Comparison of ENCODE assay signal across 9 cellular contexts in the genomic region with DNA sequence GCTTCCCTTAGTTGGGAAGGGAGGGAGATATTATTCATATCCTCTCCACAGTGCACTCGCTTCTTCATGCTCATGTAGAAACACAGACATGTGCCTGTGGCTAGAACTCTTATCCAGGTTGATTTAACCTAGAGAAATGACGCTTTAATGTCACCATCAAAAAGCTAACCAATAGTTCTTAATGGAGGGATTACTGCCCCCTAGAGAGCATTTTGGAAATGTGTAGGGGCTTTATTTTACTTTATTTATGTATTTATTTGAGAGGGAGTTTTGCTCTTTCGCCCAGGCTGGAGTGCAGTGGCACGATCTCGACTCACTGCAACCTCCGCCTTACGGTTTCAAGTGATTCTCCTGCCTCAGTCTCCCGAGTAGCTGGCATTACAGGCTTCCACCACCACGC.
DNase-seq lines count a peak whose midpoint lies in the region; ATAC-seq and TF ChIP-seq lines count a peak whose summit lies in the region.
"Had no signal": no experiment of that assay in that cellular context is flagged by ENCODE, and none has a peak within 500 bp of the region (broad histone marks: within the 10 kb centered on the region; RNA-seq: fewer than 3 reads in every experiment).

No MANE protein-coding gene starts in this region.

- H3K9me3 ChIP-seq in adipocyte (ENCODE audit: control insufficient read depth, low read length), result no peaks in the 10 kb centered on the region
- no peaks in the 10 kb centered on the region for H3K9me3 ChIP-seq in left lung
- H3K9me3 ChIP-seq in T-helper 17 cell (ENCODE audit: control insufficient read depth, low read length, poor library complexity, severe bottlenecking), result no peaks in the 10 kb centered on the region

- H3K27me3 ChIP-seq in adipocyte (replicated peaks; ENCODE audit: control insufficient read depth, insufficient read depth, low read length) (no peaks in the 10 kb centered on the region), left lung (no peaks in the 10 kb centered on the region)

- DNase-seq in DMS 273 (lab: John Stamatoyannopoulos, UW; ENCODE audit: unreplicated experiment), result peak; percentile 78
- DNase-seq in Jurkat, Clone E6-1 (ENCODE audit: low read depth, low spot score), result peak; percentile 56
- DNase-seq in adipocyte (ENCODE audit: low read depth), result peak; percentile 44
- DNase-seq in left lung, result no peak
- no peak for DNase-seq in NCI-H2196 treated with DMSO at 0.1 percent for 48 hours (lab: John Stamatoyannopoulos, UW; ENCODE audit: unreplicated experiment)
- no peak for DNase-seq in CD14-positive monocyte (ENCODE audit: low spot score)
- no peak for DNase-seq in T-helper 17 cell
- DNase-seq: activated CD4-positive, alpha-beta memory T cell treated with anti-CD3 and anti-CD28 coated beads for 36 hours had no signal

- intact Hi-C loops in left lung (cut with DNase I), result no loop called here
- intact Hi-C loops in CD14-positive monocyte (cut with micrococcal nuclease), result no loop called here

- no peak overlapping the region for H3K4me3 Mint-ChIP-seq in CD14-positive monocyte
- H3K4me3 Mint-ChIP-seq in T-helper 17 cell, result no peak overlapping the region
- H3K4me3 Mint-ChIP-seq: activated CD4-positive, alpha-beta memory T cell treated with anti-CD3 and anti-CD28 coated beads for 36 hours had no signal

- no peak overlapping the region for H3K4me3 ChIP-seq in Jurkat, Clone E6-1 (ENCODE audit: low read length)
- H3K4me3 ChIP-seq in adipocyte (ENCODE audit: low read length) (no peak overlapping the region), left lung (no peak overlapping the region)

- no peak overlapping the region for H3K27ac Mint-ChIP-seq in CD14-positive monocyte
- H3K27ac Mint-ChIP-seq in T-helper 17 cell, result no peak overlapping the region
- H3K27ac Mint-ChIP-seq: activated CD4-positive, alpha-beta memory T cell treated with anti-CD3 and anti-CD28 coated beads for 36 hours had no signal

- ATAC-seq in left lung (peak; percentile 21), GM21526 (IDR thresholded peaks at IDR 0.05; ENCODE audit: low FRiP score, unreplicated experiment) (no peak), T-helper 17 cell (no peak)

- peaks cover 0 to 3% (median 0%) of the 10 kb centered on the region in 7 donors for H3K9me3 Mint-ChIP-seq in CD14-positive monocyte
- H3K9me3 Mint-ChIP-seq: activated CD4-positive, alpha-beta memory T cell treated with anti-CD3 and anti-CD28 coated beads for 36 hours had no signal

- no peaks in the 10 kb centered on the region for H3K36me3 ChIP-seq in adipocyte (ENCODE audit: control insufficient read depth, insufficient read depth, low read length, severe bottlenecking)
- no peaks in the 10 kb centered on the region for H3K36me3 ChIP-seq in left lung

- no peaks in the 10 kb centered on the region for H3K36me3 Mint-ChIP-seq in CD14-positive monocyte
- H3K36me3 Mint-ChIP-seq in T-helper 17 cell (ENCODE audit: low read depth), result no peaks in the 10 kb centered on the region
- H3K36me3 Mint-ChIP-seq: activated CD4-positive, alpha-beta memory T cell treated with anti-CD3 and anti-CD28 coated beads for 36 hours had no signal

- no peak overlapping the region for H3K9ac ChIP-seq in adipocyte (ENCODE audit: low read length)

- H3K27ac ChIP-seq in left lung, result no peak overlapping the region

- TF ChIP-seq CTCF in left lung (IDR thresholded peaks at IDR 0.05), result peak in 1 of 2 donors; percentile 24
- no peak for TF ChIP-seq CTCF in CD14-positive monocyte (IDR thresholded peaks at IDR 0.05)

- H3K4me1 ChIP-seq in adipocyte (ENCODE audit: control insufficient read depth, insufficient read depth, low read length) (no peaks in the 10 kb centered on the region), left lung (no peaks in the 10 kb centered on the region)

- H3K27me3 Mint-ChIP-seq in CD14-positive monocyte (ENCODE audit: low read depth in 3 of 3), result peaks cover 0 to 8% (median 8%) of the 10 kb centered on the region in 3 donors
- H3K27me3 Mint-ChIP-seq in T-helper 17 cell, result peaks cover 51% of the 10 kb centered on the region

- H3K4me1 Mint-ChIP-seq in CD14-positive monocyte (peaks cover 47% of the 10 kb centered on the region), T-helper 17 cell (peaks cover 6% of the 10 kb centered on the region)

Comparison
In these comparisons a context has a peak if more than half of its experiments do, and no peak if none do; other contexts are left out.
1. DNase-seq: peak in DMS 273 (single experiment), Jurkat, Clone E6-1 (single experiment) and adipocyte (single experiment); none in left lung (0 of 2), NCI-H2196 treated with DMSO at 0.1 percent for 48 hours (single experiment), CD14-positive monocyte (single experiment) and T-helper 17 cell (0 of 3).